Comparison of ENCODE assay signal across 1 cellular context in genomic region chr7:117009705-117010361, GRCh38.
TF ChIP-seq lines count a peak whose summit lies in the region.

No MANE protein-coding gene starts in this region.

TF ChIP-seq in IMR-90, 13 proteins besides CTCF, POLR2A, EP300 and RAD21:
- TF ChIP-seq RCOR1 (IDR thresholded peaks at IDR 0.05; ENCODE audit: insufficient replicate concordance, low read length), result no peak
- no peak for TF ChIP-seq USF2 (IDR thresholded peaks at IDR 0.05; ENCODE audit: low read depth, low read length)
- TF ChIP-seq FOS (IDR thresholded peaks at IDR 0.05; ENCODE audit: low read depth, low read length), result no peak
- TF ChIP-seq CHD1 (IDR thresholded peaks at IDR 0.05; ENCODE audit: low read depth, low read length), result no peak
- no peak for TF ChIP-seq CEBPB (IDR thresholded peaks at IDR 0.05; ENCODE audit: low read depth, low read length)
- no peak for TF ChIP-seq NFE2L2 (IDR thresholded peaks at IDR 0.05; ENCODE audit: low read depth, low read length)
- TF ChIP-seq MAZ (IDR thresholded peaks at IDR 0.05; ENCODE audit: borderline replicate concordance, low read depth, low read length), result no peak
- TF ChIP-seq RFX5 (IDR thresholded peaks at IDR 0.05; ENCODE audit: low read depth, low read length), result no peak
- TF ChIP-seq BHLHE40 (IDR thresholded peaks at IDR 0.05; ENCODE audit: low read depth, low read length), result no peak
- TF ChIP-seq MXI1 (IDR thresholded peaks at IDR 0.05; ENCODE audit: borderline replicate concordance, low read depth, low read length), result no peak
